ENCODE assay signal across 8 cellular contexts in the genomic region with DNA sequence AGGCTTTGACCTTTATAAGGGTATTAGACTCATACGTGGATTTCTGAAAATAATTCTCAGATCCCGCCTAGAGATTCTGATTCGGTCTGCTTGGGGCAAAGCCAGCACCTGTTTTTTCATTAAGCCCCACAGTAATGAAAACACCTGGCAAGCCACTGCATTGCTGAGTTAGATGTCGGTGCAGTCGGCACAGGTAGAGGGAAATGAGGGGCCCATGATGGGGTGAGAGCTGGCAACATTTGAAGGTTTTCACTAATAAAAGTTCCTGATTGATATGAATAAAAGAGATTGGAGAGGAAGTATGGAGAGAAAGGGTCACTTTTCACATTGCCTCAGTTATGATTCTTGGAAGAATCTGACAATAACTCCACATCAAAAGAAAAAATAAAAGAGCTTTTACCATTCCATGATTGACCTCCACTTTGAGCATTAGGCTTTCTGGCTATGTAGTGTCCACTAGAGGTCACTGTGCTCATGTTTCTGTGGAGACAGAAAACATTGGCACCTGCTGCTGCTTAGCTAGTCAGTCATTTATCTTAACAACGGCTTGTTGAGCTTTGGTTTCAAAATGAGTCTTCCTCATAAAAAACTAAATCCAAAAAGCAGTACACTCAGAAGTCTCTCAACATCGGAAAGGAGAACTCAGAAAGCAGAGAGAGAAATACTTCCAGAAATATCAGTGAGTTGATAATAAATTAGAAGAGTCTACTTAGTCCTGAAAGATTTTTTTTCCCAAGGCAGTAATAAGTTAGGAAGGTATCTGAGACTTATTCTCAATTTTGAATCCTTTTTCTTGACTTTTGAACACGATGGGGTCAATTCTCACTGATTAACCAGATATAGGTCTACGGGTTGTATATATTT. TPM values are rescaled to one million over a fixed set of nuclear protein-coding genes. Genes with fewer than 3 reads are reported as not detected.
DNase-seq lines count a peak whose midpoint lies in the region; ATAC-seq and TF ChIP-seq lines count a peak whose summit lies in the region.

No MANE protein-coding gene starts in this region.

- H3K9me3 ChIP-seq in neural cell (ENCODE audit: low read length) = no peaks in the 10 kb centered on the region

- no peaks in the 10 kb centered on the region for H3K79me2 ChIP-seq in neural cell (replicated peaks; ENCODE audit: insufficient read depth, low read length)

- TF ChIP-seq CTCF in VCaP (conservative IDR thresholded peaks at IDR 0.05) (peak; percentile 90), fibroblast of mammary gland (conservative IDR thresholded peaks at IDR 0.05; ENCODE audit: control insufficient read depth, insufficient read depth, low read depth, low read length) (peak; percentile 83), neural cell (IDR thresholded peaks at IDR 0.05; ENCODE audit: poor library complexity, severe bottlenecking) (peak; percentile 75)

- no peak overlapping the region for H2AFZ ChIP-seq in neural cell (ENCODE audit: low read depth, low read length)

- no peaks in the 10 kb centered on the region for H3K9me2 ChIP-seq in neural cell (ENCODE audit: insufficient read depth, low read length)

- H3K4me3 ChIP-seq in fibroblast of mammary gland (ENCODE audit: control insufficient read depth, low read depth, low read length) (no peak overlapping the region), neural cell (ENCODE audit: low read length) (no peak overlapping the region)

- H3K36me3 ChIP-seq in neural cell (ENCODE audit: insufficient read depth, low read length) = no peaks in the 10 kb centered on the region

- peak; percentile 69 for TF ChIP-seq RAD21 in neural cell (conservative IDR thresholded peaks at IDR 0.05)

- no peaks in the 10 kb centered on the region for H3K27me3 ChIP-seq in neural cell (ENCODE audit: insufficient read depth, low read depth, low read length)

- no peaks in the 10 kb centered on the region for H4K20me1 ChIP-seq in neural cell (ENCODE audit: insufficient read depth)

- no peak overlapping the region for H3K9ac ChIP-seq in neural cell (ENCODE audit: low read length)

- ATAC-seq in GM19324 (IDR thresholded peaks at IDR 0.05; ENCODE audit: low FRiP score, unreplicated experiment) (peak; percentile 96), HG03135 (IDR thresholded peaks at IDR 0.05; ENCODE audit: unreplicated experiment) (peak; percentile 95)

- peak overlapping the region; percentile 31; the same call in 1 of the 2 replicates for H3K27ac ChIP-seq in VCaP
- H3K27ac ChIP-seq in neural cell (ENCODE audit: low read length) = no peak overlapping the region

- no peaks in the 10 kb centered on the region for H3F3A ChIP-seq in neural cell (ENCODE audit: insufficient read depth, low read length, poor library complexity, severe bottlenecking)

- no peak for TF ChIP-seq EP300 in neural cell (conservative IDR thresholded peaks at IDR 0.05; ENCODE audit: poor library complexity, severe bottlenecking)

- DNase-seq in DMS79 (lab: John Stamatoyannopoulos, UW) (peak; percentile 21), NCI-H2107 treated with DMSO at 0.1 percent for 48 hours (lab: John Stamatoyannopoulos, UW; ENCODE audit: unreplicated experiment) (peak; percentile 38), fibroblast of mammary gland (ENCODE audit: low read depth) (peak; percentile 75), T1000 (lab: John Stamatoyannopoulos, UW) (no peak)

- no peak overlapping the region for H3K4me2 ChIP-seq in neural cell (ENCODE audit: low read length)

TF ChIP-seq in neural cell, 6 proteins besides CTCF, POLR2A, EP300 and RAD21:
- TF ChIP-seq MXI1 (conservative IDR thresholded peaks at IDR 0.05; ENCODE audit: poor library complexity, severe bottlenecking) (no peak), EZH2 (IDR thresholded peaks at IDR 0.05; ENCODE audit: borderline replicate concordance, insufficient read depth, low read length, poor library complexity, severe bottlenecking) (no peak), SMC3 (conservative IDR thresholded peaks at IDR 0.05; ENCODE audit: poor library complexity) (peak; percentile 72)
- TF ChIP-seq, protein P1, sequence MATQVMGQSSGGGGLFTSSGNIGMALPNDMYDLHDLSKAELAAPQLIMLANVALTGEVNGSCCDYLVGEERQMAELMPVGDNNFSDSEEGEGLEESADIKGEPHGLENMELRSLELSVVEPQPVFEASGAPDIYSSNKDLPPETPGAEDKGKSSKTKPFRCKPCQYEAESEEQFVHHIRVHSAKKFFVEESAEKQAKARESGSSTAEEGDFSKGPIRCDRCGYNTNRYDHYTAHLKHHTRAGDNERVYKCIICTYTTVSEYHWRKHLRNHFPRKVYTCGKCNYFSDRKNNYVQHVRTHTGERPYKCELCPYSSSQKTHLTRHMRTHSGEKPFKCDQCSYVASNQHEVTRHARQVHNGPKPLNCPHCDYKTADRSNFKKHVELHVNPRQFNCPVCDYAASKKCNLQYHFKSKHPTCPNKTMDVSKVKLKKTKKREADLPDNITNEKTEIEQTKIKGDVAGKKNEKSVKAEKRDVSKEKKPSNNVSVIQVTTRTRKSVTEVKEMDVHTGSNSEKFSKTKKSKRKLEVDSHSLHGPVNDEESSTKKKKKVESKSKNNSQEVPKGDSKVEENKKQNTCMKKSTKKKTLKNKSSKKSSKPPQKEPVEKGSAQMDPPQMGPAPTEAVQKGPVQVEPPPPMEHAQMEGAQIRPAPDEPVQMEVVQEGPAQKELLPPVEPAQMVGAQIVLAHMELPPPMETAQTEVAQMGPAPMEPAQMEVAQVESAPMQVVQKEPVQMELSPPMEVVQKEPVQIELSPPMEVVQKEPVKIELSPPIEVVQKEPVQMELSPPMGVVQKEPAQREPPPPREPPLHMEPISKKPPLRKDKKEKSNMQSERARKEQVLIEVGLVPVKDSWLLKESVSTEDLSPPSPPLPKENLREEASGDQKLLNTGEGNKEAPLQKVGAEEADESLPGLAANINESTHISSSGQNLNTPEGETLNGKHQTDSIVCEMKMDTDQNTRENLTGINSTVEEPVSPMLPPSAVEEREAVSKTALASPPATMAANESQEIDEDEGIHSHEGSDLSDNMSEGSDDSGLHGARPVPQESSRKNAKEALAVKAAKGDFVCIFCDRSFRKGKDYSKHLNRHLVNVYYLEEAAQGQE (IDR thresholded peaks at IDR 0.05; ENCODE audit: borderline replicate concordance) = no peak

RNA-seq across cellular contexts. Expression of a gene that starts 53.3 kb away (rescaled TPM):
- polyA plus RNA-seq in neural cell = 0.30 and 0.70 TPM in 2 replicates
- 0.12 and 0.49 TPM in 2 replicates for polyA minus RNA-seq in neural cell
